ENCODE assay signal across 11 cellular contexts in genomic region chr21:14875704-14876364, GRCh38.
DNase-seq lines count a peak whose midpoint lies in the region; ATAC-seq and TF ChIP-seq lines count a peak whose summit lies in the region.
"Had no signal": no experiment of that assay in that cellular context is flagged by ENCODE, and none has a peak within 500 bp of the region (broad histone marks: within the 10 kb centered on the region; RNA-seq: fewer than 3 reads in every experiment).

No MANE protein-coding gene starts in this region.

- no peaks in the 10 kb centered on the region for H3K27me3 ChIP-seq in hepatocyte
- no peaks in the 10 kb centered on the region for H3K27me3 ChIP-seq in CD4-positive, alpha-beta memory T cell (ENCODE audit: insufficient read depth, low read length)

- H3K27me3 Mint-ChIP-seq in CD4-positive, alpha-beta memory T cell = peaks cover 0 to 2% of the 10 kb centered on the region in 2 donors
- H3K27me3 Mint-ChIP-seq: activated naive CD8-positive, alpha-beta T cell treated with anti-CD3 and anti-CD28 coated beads for 36 hours had no signal

- CTCF ChIA-PET in CD4-positive, alpha-beta memory T cell (lab: Charles Lee; ENCODE audit: partially characterized antibody) = no interaction called here

- no peak for TF ChIP-seq CTCF in GM13976 (IDR thresholded peaks at IDR 0.05; ENCODE audit: borderline replicate concordance, control extremely low read depth, extremely low read depth, insufficient read depth, missing control alignments)
- no peak for TF ChIP-seq CTCF in hepatocyte (IDR thresholded peaks at IDR 0.05; ENCODE audit: poor library complexity)

- H2AFZ ChIP-seq in hepatocyte = no peak overlapping the region

- no peaks in the 10 kb centered on the region for H4K20me1 ChIP-seq in hepatocyte (ENCODE audit: insufficient read depth, poor library complexity, severe bottlenecking)

- H3K4me2 ChIP-seq in hepatocyte = no peak overlapping the region

- H3K36me3 ChIP-seq in hepatocyte (replicated peaks; ENCODE audit: insufficient read depth, low read depth) = no peaks in the 10 kb centered on the region
- H3K36me3 ChIP-seq in CD4-positive, alpha-beta memory T cell (ENCODE audit: insufficient read depth, low read length) = no peaks in the 10 kb centered on the region

- no peak overlapping the region for H3K4me3 Mint-ChIP-seq in CD4-positive, alpha-beta memory T cell
- H3K4me3 Mint-ChIP-seq: activated naive CD8-positive, alpha-beta T cell treated with anti-CD3 and anti-CD28 coated beads for 36 hours; T-cell had no signal

- peak overlapping the region; percentile 27 for H3K27ac ChIP-seq in hepatocyte
- H3K27ac ChIP-seq in CD4-positive, alpha-beta memory T cell (ENCODE audit: low read depth, low read length) = no peak overlapping the region

- ATAC-seq in GM21447 (IDR thresholded peaks at IDR 0.05; ENCODE audit: unreplicated experiment) = peak; percentile 67
- ATAC-seq in HG03354 (IDR thresholded peaks at IDR 0.05; ENCODE audit: poor library complexity, severe bottlenecking, unreplicated experiment) = peak; percentile 74
- ATAC-seq: T-cell had no signal

- intact Hi-C loops in CD4-positive, alpha-beta memory T cell (cut with micrococcal nuclease) = no loop called here

- H3K9me2 ChIP-seq in hepatocyte (replicated peaks; ENCODE audit: insufficient read depth) = no peaks in the 10 kb centered on the region

- H3K79me2 ChIP-seq in hepatocyte = no peaks in the 10 kb centered on the region

- peaks cover 30% of the 10 kb centered on the region for H3K4me1 ChIP-seq in hepatocyte (ENCODE audit: insufficient read depth)
- H3K4me1 ChIP-seq in CD4-positive, alpha-beta memory T cell (ENCODE audit: insufficient read depth, low read length) = no peaks in the 10 kb centered on the region

- peaks cover 0 to 9% (median 4%) of the 10 kb centered on the region in 4 donors for H3K4me1 Mint-ChIP-seq in CD4-positive, alpha-beta memory T cell

- in situ Hi-C loops in GM13976 (cut with MboI; ENCODE audit: low sequenced_read_pairs, unreplicated experiment) = loop anchor here (10.0 kb wide), 2 partner anchors 179 to 609 kb away; no protein-coding TSS in a partner anchor

- no peaks in the 10 kb centered on the region for H3K9me3 Mint-ChIP-seq in CD4-positive, alpha-beta memory T cell
- H3K9me3 Mint-ChIP-seq: activated naive CD8-positive, alpha-beta T cell treated with anti-CD3 and anti-CD28 coated beads for 36 hours; T-cell had no signal

- H3K27ac Mint-ChIP-seq in CD4-positive, alpha-beta memory T cell = no peak overlapping the region
- H3K27ac Mint-ChIP-seq: activated naive CD8-positive, alpha-beta T cell treated with anti-CD3 and anti-CD28 coated beads for 36 hours; T-cell had no signal

- H3K36me3 Mint-ChIP-seq in CD4-positive, alpha-beta memory T cell = no peaks in the 10 kb centered on the region
- H3K36me3 Mint-ChIP-seq: activated naive CD8-positive, alpha-beta T cell treated with anti-CD3 and anti-CD28 coated beads for 36 hours; T-cell had no signal

- peak; percentile 34 for DNase-seq in GM13976 (ENCODE audit: low spot score)
- DNase-seq in hepatocyte (ENCODE audit: low spot score) = no peak
- DNase-seq in Ammon's horn (ENCODE audit: low spot score) = no peak
- DNase-seq in medulla oblongata (ENCODE audit: extremely low spot score) = no peak
- DNase-seq in GM19240 (ENCODE audit: insufficient read length, low spot score) = no peak
- DNase-seq in CD4-positive, alpha-beta memory T cell = no peak
- DNase-seq: activated naive CD8-positive, alpha-beta T cell treated with anti-CD3 and anti-CD28 coated beads for 36 hours; DMS79 treated with DMSO at 0.1 percent for 48 hours; T-cell had no signal

- POLR2A ChIA-PET in CD4-positive, alpha-beta memory T cell (lab: Charles Lee; ENCODE audit: partially characterized antibody) = no interaction called here

- H3K9me3 ChIP-seq in hepatocyte (ENCODE audit: low read depth) = no peaks in the 10 kb centered on the region
- H3K9me3 ChIP-seq in CD4-positive, alpha-beta memory T cell (ENCODE audit: control insufficient read depth in 1 of 2, low read length in 2 of 2) = no peaks in the 10 kb centered on the region

- no peak overlapping the region for H3K4me3 ChIP-seq in hepatocyte
- H3K4me3 ChIP-seq in CD4-positive, alpha-beta memory T cell (ENCODE audit: low read length in 2 of 2) = no peak overlapping the region

- WGBS in hepatocyte (ENCODE audit: low lambda C conversion rate, missing lambda C conversion rate) = 63% methylated on average over 7 of the region's 7 CpGs
